Comparison of ENCODE assay signal across 1 cellular context in genomic region chr10:123149568-123150228, GRCh38.
A peak's percentile ranks its signal among the peaks of the same experiment; 100 is the strongest.
TF ChIP-seq lines count a peak whose summit lies in the region.

No MANE protein-coding gene starts in this region.

TF ChIP-seq in WTC11, 78 proteins besides CTCF, POLR2A, EP300 and RAD21 (continued from another document):
- TF ChIP-seq TCF7 (CRISPR knock-in tag; IDR thresholded peaks at IDR 0.05; ENCODE audit: low read depth) (no peak), E2F5 (CRISPR knock-in tag; IDR thresholded peaks at IDR 0.05) (0 out of 2 replicates have a peak, but pooled peaks have one; percentile 26), MAX (CRISPR knock-in tag; IDR thresholded peaks at IDR 0.05) (peak; percentile 45; the same call in 1 of the 2 replicates), NR1H2 (CRISPR knock-in tag; IDR thresholded peaks at IDR 0.05) (no peak), STAT6 (CRISPR knock-in tag; conservative IDR thresholded peaks at IDR 0.05; ENCODE audit: low read depth) (no peak)
TF ChIP-seq in WTC11: peak in this region for 11.
